13 cellular contexts compared by ENCODE assay signal in genomic region chr2:10973766-10974165, GRCh38.
DNase-seq lines count a peak whose midpoint lies in the region; TF ChIP-seq lines count a peak whose summit lies in the region.
"Had no signal": no experiment of that assay in that cellular context is flagged by ENCODE, and none has a peak within 500 bp of the region (broad histone marks: within the 10 kb centered on the region; RNA-seq: fewer than 3 reads in every experiment).

No MANE protein-coding gene starts in this region.

- H3K9me3 ChIP-seq in BLaER1 (no peaks in the 10 kb centered on the region), HUES48 (ENCODE audit: control insufficient read depth, insufficient read depth, low read length) (no peaks in the 10 kb centered on the region), endodermal cell (ENCODE audit: control insufficient read depth, low read length) (no peaks in the 10 kb centered on the region), neuronal stem cell (replicated peaks in 1 of 2; ENCODE audit: control insufficient read depth in 2 of 2, insufficient read depth in 1 of 2, low read depth in 1 of 2, low read length in 2 of 2) (no peaks in the 10 kb centered on the region), mammary epithelial cell (replicated peaks; ENCODE audit: insufficient read depth, low read length) (no peaks in the 10 kb centered on the region)

- no peak overlapping the region for H3K4me3 ChIP-seq in BLaER1
- no peak overlapping the region for H3K4me3 ChIP-seq in HUES48 (ENCODE audit: low read depth, low read length)
- H3K4me3 ChIP-seq in endodermal cell (ENCODE audit: low read length), result no peak overlapping the region
- no peak overlapping the region for H3K4me3 ChIP-seq in neuronal stem cell (ENCODE audit: low read length in 2 of 2)
- no peak overlapping the region for H3K4me3 ChIP-seq in mammary epithelial cell (replicated peaks in 1 of 3; ENCODE audit: insufficient read depth in 1 of 3, low read depth in 2 of 3, low read length in 3 of 3)
- H3K4me3 ChIP-seq: BLaER1 treated with 17β-estradiol and CSF1 and Interleukin-3, amounts not matched to agents 10 nM and 100 nM had no signal

- peaks cover 22% of the 10 kb centered on the region for H3K4me1 Mint-ChIP-seq in endodermal cell
- peaks cover 3% of the 10 kb centered on the region for H3K4me1 Mint-ChIP-seq in chondrocyte (ENCODE audit: low read depth)

- no TSS peak for BruUV-seq in mammary epithelial cell (replicated peaks; lab: Mats Ljungman, UMichigan)

- H3K27ac Mint-ChIP-seq in endodermal cell (no peak overlapping the region), chondrocyte (ENCODE audit: unreplicated experiment) (no peak overlapping the region)
- H3K27ac Mint-ChIP-seq: CD4-positive, CD25-positive, alpha-beta regulatory T cell had no signal

- no peak overlapping the region for H2BK15ac ChIP-seq in neuronal stem cell (ENCODE audit: low read length)

- dilution Hi-C loops in mammary epithelial cell (cut with HindIII; ENCODE audit: low sequenced_read_pairs), result no loop called here

- no peak overlapping the region for H2BK120ac ChIP-seq in neuronal stem cell (ENCODE audit: low read depth, low read length)

- H3K4me2 ChIP-seq in BLaER1 (peak overlapping the region; percentile 79; the same call in 1 of the 2 replicates), neuronal stem cell (ENCODE audit: insufficient read depth, low read length, poor library complexity, severe bottlenecking) (no peak overlapping the region), mammary epithelial cell (ENCODE audit: insufficient read depth, low read depth, low read length) (no peak overlapping the region)

- peak overlapping the region; percentile 9 for H2AFZ ChIP-seq in neuronal stem cell (ENCODE audit: low read length)
- no peak overlapping the region for H2AFZ ChIP-seq in mammary epithelial cell (ENCODE audit: low read depth, low read length)

- no peaks in the 10 kb centered on the region for H3K36me3 Mint-ChIP-seq in endodermal cell (ENCODE audit: low read depth)
- H3K36me3 Mint-ChIP-seq in chondrocyte (ENCODE audit: low read depth), result no peaks in the 10 kb centered on the region
- H3K36me3 Mint-ChIP-seq: CD4-positive, CD25-positive, alpha-beta regulatory T cell had no signal

- no peak overlapping the region for H4K91ac ChIP-seq in neuronal stem cell (ENCODE audit: low read depth, low read length, poor library complexity)

- WGBS in endodermal cell (ENCODE audit: insufficient coverage in 1 of 2, insufficient read length in 1 of 2), 2 experiments, result 78 to 81% methylated on average over 3 to 6 of the region's 6 CpGs
- WGBS in neuronal stem cell (ENCODE audit: extremely low coverage in 2 of 2, insufficient read length in 2 of 2, insufficient replicate concordance in 1 of 2), 2 donors, result no CpG with 5 or more reads among the region's 6 CpGs
- 95% methylated on average over 6 of the region's 6 CpGs for WGBS in mammary epithelial cell (ENCODE audit: low coverage, missing lambda C conversion rate)

- H4K8ac ChIP-seq in neuronal stem cell (ENCODE audit: low read depth, low read length), result no peak overlapping the region

- H2BK5ac ChIP-seq in neuronal stem cell (ENCODE audit: low read length), result no peak overlapping the region

- H3K27me3 Mint-ChIP-seq in endodermal cell (ENCODE audit: insufficient read depth) (no peaks in the 10 kb centered on the region), chondrocyte (ENCODE audit: low read depth) (peaks cover 12% of the 10 kb centered on the region)

- no peak overlapping the region for H3K14ac ChIP-seq in neuronal stem cell (ENCODE audit: low read length)

- no peak for TF ChIP-seq CTCF in endodermal cell (conservative IDR thresholded peaks at IDR 0.05)
- no peak for TF ChIP-seq CTCF in chondrocyte (IDR thresholded peaks at IDR 0.05)
- TF ChIP-seq CTCF in mammary epithelial cell (conservative IDR thresholded peaks at IDR 0.05 in 1 of 2, IDR thresholded peaks at IDR 0.05 in 1 of 2; ENCODE audit: extremely low read depth in 1 of 2, insufficient read depth in 1 of 2, low read depth in 1 of 2, low read length in 2 of 2), result no peak

- no peaks in the 10 kb centered on the region for H3K79me1 ChIP-seq in neuronal stem cell (ENCODE audit: low read depth, low read length)

- H3K27me3 ChIP-seq in BLaER1 (no peaks in the 10 kb centered on the region), HUES48 (ENCODE audit: control insufficient read depth, insufficient read depth, low read length) (no peaks in the 10 kb centered on the region), endodermal cell (ENCODE audit: control insufficient read depth, insufficient read depth, low read length, poor library complexity, severe bottlenecking) (no peaks in the 10 kb centered on the region), neuronal stem cell (ENCODE audit: control insufficient read depth in 3 of 3, insufficient read depth in 3 of 3, low read depth in 1 of 3, low read length in 3 of 3) (no peaks in the 10 kb centered on the region), mammary epithelial cell (ENCODE audit: insufficient read depth, low read length) (peaks cover 4% of the 10 kb centered on the region)
- H3K27me3 ChIP-seq: BLaER1 treated with 17β-estradiol and CSF1 and Interleukin-3, amounts not matched to agents 10 nM and 100 nM had no signal

- H2AK5ac ChIP-seq in neuronal stem cell (ENCODE audit: low read depth, low read length), result peak overlapping the region; percentile 43

- H3K4ac ChIP-seq in neuronal stem cell (ENCODE audit: low read length), result no peak overlapping the region

- H3K9me3 Mint-ChIP-seq in endodermal cell (peaks cover 4% of the 10 kb centered on the region), chondrocyte (ENCODE audit: low read depth) (no peaks in the 10 kb centered on the region)

- DNase-seq in endodermal cell, result no peak
- no peak for DNase-seq in neuronal stem cell (ENCODE audit: low spot score)
- no peak for DNase-seq in chondrocyte (ENCODE audit: low spot score)
- no peak for DNase-seq in mammary epithelial cell
- DNase-seq in OCI-M2 (lab: John Stamatoyannopoulos, UW; ENCODE audit: unreplicated experiment), result no peak
- DNase-seq: 8988T; AML-193; CD4-positive, CD25-positive, alpha-beta regulatory T cell; DMS53; GF-D8 had no signal

- H3K4me3 Mint-ChIP-seq in endodermal cell (no peak overlapping the region), chondrocyte (ENCODE audit: unreplicated experiment) (no peak overlapping the region)
- H3K4me3 Mint-ChIP-seq: CD4-positive, CD25-positive, alpha-beta regulatory T cell had no signal

- CTCF ChIA-PET in mammary epithelial cell (lab: Charles Lee; ENCODE audit: low non-redundant PET), result no interaction called here

- peak overlapping the region; percentile 61 for H3K18ac ChIP-seq in neuronal stem cell (ENCODE audit: low read length)

- H3K27ac ChIP-seq in BLaER1 (no peak overlapping the region), HUES48 (ENCODE audit: low read depth, low read length) (peak overlapping the region; percentile 36), endodermal cell (ENCODE audit: low read depth, low read length) (peak overlapping the region; percentile 26), neuronal stem cell (replicated peaks; ENCODE audit: low read length) (peak overlapping the region; percentile 34), mammary epithelial cell (ENCODE audit: insufficient read depth, low read depth, low read length) (no peak overlapping the region)

- intact Hi-C loops in mammary epithelial cell (cut with micrococcal nuclease), result no loop called here

- in situ Hi-C loops in mammary epithelial cell (cut with MboI; ENCODE audit: low sequenced_read_pairs in 2 of 2), result no loop called here

- H3K9ac ChIP-seq in BLaER1 (no peak overlapping the region), HUES48 (ENCODE audit: low read depth, low read length) (no peak overlapping the region), endodermal cell (ENCODE audit: extremely low read depth, low read length, poor library complexity, severe bottlenecking) (no peak overlapping the region), neuronal stem cell (ENCODE audit: low read depth, low read length, poor library complexity) (no peak overlapping the region), mammary epithelial cell (ENCODE audit: insufficient read depth, low read length) (no peak overlapping the region)
- H3K9ac ChIP-seq: BLaER1 treated with 17β-estradiol and CSF1 and Interleukin-3, amounts not matched to agents 10 nM and 100 nM had no signal

- H3K36me3 ChIP-seq in BLaER1 (no peaks in the 10 kb centered on the region), HUES48 (ENCODE audit: control insufficient read depth, insufficient read depth, low read length) (no peaks in the 10 kb centered on the region), endodermal cell (ENCODE audit: control insufficient read depth, insufficient read depth, low read length) (no peaks in the 10 kb centered on the region), neuronal stem cell (replicated peaks in 1 of 2; ENCODE audit: control insufficient read depth in 2 of 2, insufficient read depth in 2 of 2, low read length in 2 of 2) (no peaks in the 10 kb centered on the region), mammary epithelial cell (ENCODE audit: insufficient read depth, low read length) (no peaks in the 10 kb centered on the region)
- H3K36me3 ChIP-seq: BLaER1 treated with 17β-estradiol and CSF1 and Interleukin-3, amounts not matched to agents 10 nM and 100 nM had no signal

- no peaks in the 10 kb centered on the region for H4K20me1 ChIP-seq in BLaER1
- H4K20me1 ChIP-seq in mammary epithelial cell (ENCODE audit: insufficient read depth, low read length), result no peaks in the 10 kb centered on the region
- H4K20me1 ChIP-seq: BLaER1 treated with 17β-estradiol and CSF1 and Interleukin-3, amounts not matched to agents 10 nM and 100 nM had no signal

- H2BK12ac ChIP-seq in neuronal stem cell (ENCODE audit: low read length), result no peak overlapping the region

- no peak overlapping the region for H3K23ac ChIP-seq in neuronal stem cell (ENCODE audit: low read depth, low read length, poor library complexity)

- H3K4me1 ChIP-seq in BLaER1, result peaks cover 49% of the 10 kb centered on the region
- H3K4me1 ChIP-seq in HUES48 (ENCODE audit: control insufficient read depth, insufficient read depth, low read length), result peaks cover 26% of the 10 kb centered on the region
- no peaks in the 10 kb centered on the region for H3K4me1 ChIP-seq in endodermal cell (ENCODE audit: control insufficient read depth, insufficient read depth, low read length)
- H3K4me1 ChIP-seq in neuronal stem cell (ENCODE audit: control insufficient read depth in 2 of 2, insufficient read depth in 1 of 2, low read depth in 1 of 2, low read length in 2 of 2), result peaks cover 33 to 40% of the 10 kb centered on the region in 2 donors
- no peaks in the 10 kb centered on the region for H3K4me1 ChIP-seq in mammary epithelial cell (ENCODE audit: insufficient read depth, low read length)

- H3K79me2 ChIP-seq in mammary epithelial cell (ENCODE audit: insufficient read depth, low read length), result no peaks in the 10 kb centered on the region

Comparison
In these comparisons a context has a peak if more than half of its experiments do, and no peak if none do; other contexts are left out.
1. H3K27ac ChIP-seq: peak in HUES48 (single experiment), endodermal cell (single experiment) and neuronal stem cell (single experiment); none in BLaER1 (single experiment) and mammary epithelial cell (single experiment).